ENCODE assay signal across 20 cellular contexts in the genomic region with DNA sequence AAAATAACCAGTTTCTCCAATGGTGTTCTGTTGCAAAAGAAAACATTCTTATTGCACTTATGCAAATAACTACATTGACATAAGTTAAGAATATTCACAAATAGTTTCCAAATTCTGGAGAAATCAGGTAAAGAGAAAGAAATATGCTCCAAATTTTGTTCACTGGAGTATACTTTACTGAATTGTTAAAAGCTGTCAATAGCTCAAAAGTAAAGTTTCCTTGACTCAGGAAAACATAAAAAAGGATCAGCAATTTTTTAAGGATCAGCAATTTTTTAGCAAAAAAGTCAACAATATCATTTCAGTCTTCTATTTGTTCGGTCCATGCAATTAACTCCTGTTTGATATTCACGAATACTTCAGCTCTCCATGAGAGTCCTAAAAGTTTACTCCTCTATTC. TPM values are rescaled to one million over a fixed set of nuclear protein-coding genes. Genes with fewer than 3 reads are reported as not detected.
DNase-seq lines count a peak whose midpoint lies in the region; ATAC-seq and TF ChIP-seq lines count a peak whose summit lies in the region.
"Had no signal": no experiment of that assay in that cellular context is flagged by ENCODE, and none has a peak within 500 bp of the region (broad histone marks: within the 10 kb centered on the region; RNA-seq: fewer than 3 reads in every experiment).

No MANE protein-coding gene starts in this region.

- peaks cover 8% of the 10 kb centered on the region for H3K36me3 Mint-ChIP-seq in activated T-cell treated with anti-CD3 and anti-CD28 coated beads, Interleukin-2, amount 50 U/mL, for 4 hours (ENCODE audit: insufficient read depth)
- peaks cover 41% of the 10 kb centered on the region for H3K36me3 Mint-ChIP-seq in HFFc6 (ENCODE audit: low read depth)
- H3K36me3 Mint-ChIP-seq in activated T-helper 17 cell treated with anti-CD3 and anti-CD28 coated beads, Interleukin-2, amount 50 U/mL, for 72 hours (ENCODE audit: low read depth): peaks cover 9% of the 10 kb centered on the region
- peaks cover 5 to 39% (median 32%) of the 10 kb centered on the region in 5 donors for H3K36me3 Mint-ChIP-seq in naive thymus-derived CD4-positive, alpha-beta T cell

- no peaks in the 10 kb centered on the region for H3K27me3 ChIP-seq in naive thymus-derived CD4-positive, alpha-beta T cell (ENCODE audit: control insufficient read depth in 2 of 2, insufficient read depth in 2 of 2, low read length in 2 of 2)

- H3K4me3 ChIP-seq in naive thymus-derived CD4-positive, alpha-beta T cell (ENCODE audit: low read length): peak overlapping the region; percentile 62
- H3K4me3 ChIP-seq: colonic mucosa, hepatocyte, thyroid gland had no signal

- no peaks in the 10 kb centered on the region for H3K27me3 Mint-ChIP-seq in activated T-cell treated with anti-CD3 and anti-CD28 coated beads, Interleukin-2, amount 50 U/mL, for 4 hours (ENCODE audit: low read depth)
- peaks cover 4% of the 10 kb centered on the region for H3K27me3 Mint-ChIP-seq in HFFc6 (ENCODE audit: insufficient read depth)
- no peaks in the 10 kb centered on the region for H3K27me3 Mint-ChIP-seq in activated T-helper 17 cell treated with anti-CD3 and anti-CD28 coated beads, Interleukin-2, amount 50 U/mL, for 72 hours
- no peaks in the 10 kb centered on the region for H3K27me3 Mint-ChIP-seq in naive thymus-derived CD4-positive, alpha-beta T cell
- H3K27me3 Mint-ChIP-seq: stimulated activated memory B cell treated with anti-CD40 and anti-IgM and Interleukin-4, amounts not matched to agents 10 μg/mL and 1 μg/mL and 100 μg/mL, for 72 hours had no signal

- ATAC-seq in activated T-cell treated with anti-CD3 and anti-CD28 coated beads, Interleukin-2, amount 50 U/mL, for 4 hours: no peak
- no peak for ATAC-seq in activated T-helper 17 cell treated with anti-CD3 and anti-CD28 coated beads, Interleukin-2, amount 50 U/mL, for 72 hours (replicated peaks)
- no peak for ATAC-seq in naive thymus-derived CD4-positive, alpha-beta T cell
- ATAC-seq in HG02840 (IDR thresholded peaks at IDR 0.05; ENCODE audit: low FRiP score, unreplicated experiment): no peak
- ATAC-seq: HCT116; right cardiac atrium; stimulated activated memory B cell treated with anti-CD40 and anti-IgM and Interleukin-4, amounts not matched to agents 10 μg/mL and 1 μg/mL and 100 μg/mL, for 72 hours had no signal

- DNase-seq in activated T-cell treated with anti-CD3 and anti-CD28 coated beads, Interleukin-2, amount 50 U/mL, for 4 hours: no peak
- DNase-seq in activated T-cell treated with anti-CD3 and anti-CD28 coated beads, Interleukin-2, amount 50 U/mL, for 48 hours: no peak
- DNase-seq in HFFc6 (no peak), NCI-H526 (lab: John Stamatoyannopoulos, UW) (no peak), nucleus accumbens (lab: John Stamatoyannopoulos, UW) (no peak)
- no peak for DNase-seq in naive thymus-derived CD4-positive, alpha-beta T cell
- DNase-seq: activated CD4-positive, alpha-beta T cell treated with anti-CD3 and anti-CD28 coated beads, Interleukin-2, amount 50 U/mL, for 48 hours; activated effector memory CD4-positive, alpha-beta T cell treated with anti-CD3 and anti-CD28 coated beads, Interleukin-2, amount 50 U/mL, for 16 hours; colonic mucosa; Kasumi-1; NCI-H1092; NCI-H2081; NCI-H510A; right cardiac atrium; thyroid gland had no signal

- TF ChIP-seq CTCF in HFFc6 (IDR thresholded peaks at IDR 0.05): no peak

- CTCF ChIA-PET in naive thymus-derived CD4-positive, alpha-beta T cell (lab: Charles Lee): interaction anchor here (0.6 to 1.2 kb wide), 4 partner anchors 18 to 51 kb away, joined by 3 to 4 read pairs (median 4); no protein-coding TSS in a partner anchor

- peaks cover 0 to 12% (median 7%) of the 10 kb centered on the region in 3 experiments for H3K36me3 ChIP-seq in naive thymus-derived CD4-positive, alpha-beta T cell (ENCODE audit: control insufficient read depth in 2 of 3, insufficient read depth in 3 of 3, low read length in 3 of 3)
- H3K36me3 ChIP-seq: colonic mucosa, thyroid gland had no signal

- POLR2A ChIA-PET in naive thymus-derived CD4-positive, alpha-beta T cell (lab: Charles Lee): interaction anchor here (0.8 to 17.7 kb wide), 13 partner anchors 9 to 496 kb away, joined by 3 to 1009 read pairs (median 7); partner anchors contain the start of genes ANXA2R and TMEM267

- peaks cover 60% of the 10 kb centered on the region for H3K4me1 Mint-ChIP-seq in activated T-cell treated with anti-CD3 and anti-CD28 coated beads, Interleukin-2, amount 50 U/mL, for 4 hours (ENCODE audit: low read depth)
- peaks cover 80% of the 10 kb centered on the region for H3K4me1 Mint-ChIP-seq in HFFc6 (ENCODE audit: low read depth)
- peaks cover 38% of the 10 kb centered on the region for H3K4me1 Mint-ChIP-seq in activated T-helper 17 cell treated with anti-CD3 and anti-CD28 coated beads, Interleukin-2, amount 50 U/mL, for 72 hours
- H3K4me1 Mint-ChIP-seq in naive thymus-derived CD4-positive, alpha-beta T cell: peaks cover 36 to 76% (median 68%) of the 10 kb centered on the region in 7 donors

- H3K9me3 ChIP-seq in naive thymus-derived CD4-positive, alpha-beta T cell (ENCODE audit: control insufficient read depth in 2 of 3, low read length in 3 of 3): no peaks in the 10 kb centered on the region
- H3K9me3 ChIP-seq: colonic mucosa, thyroid gland had no signal

- no peaks in the 10 kb centered on the region for H3K9me3 Mint-ChIP-seq in activated T-cell treated with anti-CD3 and anti-CD28 coated beads, Interleukin-2, amount 50 U/mL, for 4 hours
- H3K9me3 Mint-ChIP-seq in HFFc6: peaks cover 16% of the 10 kb centered on the region
- no peaks in the 10 kb centered on the region for H3K9me3 Mint-ChIP-seq in activated T-helper 17 cell treated with anti-CD3 and anti-CD28 coated beads, Interleukin-2, amount 50 U/mL, for 72 hours
- H3K9me3 Mint-ChIP-seq in naive thymus-derived CD4-positive, alpha-beta T cell: peaks cover 0 to 7% (median 0%) of the 10 kb centered on the region in 11 donors
- H3K9me3 Mint-ChIP-seq: stimulated activated memory B cell treated with anti-CD40 and anti-IgM and Interleukin-4, amounts not matched to agents 10 μg/mL and 1 μg/mL and 100 μg/mL, for 72 hours had no signal

- intact Hi-C loops in naive thymus-derived CD4-positive, alpha-beta T cell (cut with micrococcal nuclease): no loop called here

- peak overlapping the region; percentile 89 for H3K27ac ChIP-seq in naive thymus-derived CD4-positive, alpha-beta T cell (ENCODE audit: low read depth, low read length)
- H3K27ac ChIP-seq: colonic mucosa, hepatocyte, thyroid gland had no signal

- peaks cover 30 to 37% of the 10 kb centered on the region in 2 donors for H3K4me1 ChIP-seq in naive thymus-derived CD4-positive, alpha-beta T cell (ENCODE audit: control insufficient read depth in 2 of 2, insufficient read depth in 2 of 2, low read length in 2 of 2)
- H3K4me1 ChIP-seq: colonic mucosa had no signal

- H3K27ac Mint-ChIP-seq in HFFc6: no peak overlapping the region
- peak overlapping the region; percentile 60 for H3K27ac Mint-ChIP-seq in activated T-helper 17 cell treated with anti-CD3 and anti-CD28 coated beads, Interleukin-2, amount 50 U/mL, for 72 hours
- H3K27ac Mint-ChIP-seq in naive thymus-derived CD4-positive, alpha-beta T cell: peak overlapping the region in 8 of 9 donors; percentile 93 to 100 (median 100)
- H3K27ac Mint-ChIP-seq: stimulated activated memory B cell treated with anti-CD40 and anti-IgM and Interleukin-4, amounts not matched to agents 10 μg/mL and 1 μg/mL and 100 μg/mL, for 72 hours had no signal

- H3K4me3 Mint-ChIP-seq in activated T-cell treated with anti-CD3 and anti-CD28 coated beads, Interleukin-2, amount 50 U/mL, for 4 hours: peak overlapping the region; percentile 74
- H3K4me3 Mint-ChIP-seq in HFFc6: peak overlapping the region; percentile 98; the same call in 1 of the 2 replicates
- H3K4me3 Mint-ChIP-seq in activated T-helper 17 cell treated with anti-CD3 and anti-CD28 coated beads, Interleukin-2, amount 50 U/mL, for 72 hours: peak overlapping the region; percentile 96
- peak overlapping the region in 9 of 10 donors; percentile 84 to 100 (median 97) for H3K4me3 Mint-ChIP-seq in naive thymus-derived CD4-positive, alpha-beta T cell
- H3K4me3 Mint-ChIP-seq: stimulated activated memory B cell treated with anti-CD40 and anti-IgM and Interleukin-4, amounts not matched to agents 10 μg/mL and 1 μg/mL and 100 μg/mL, for 72 hours had no signal

RNA-seq across cellular contexts. Expression of gene ANXA2R, which starts 51.6 kb away (rescaled TPM):
- total RNA-seq in activated T-cell treated with anti-CD3 and anti-CD28 coated beads, Interleukin-2, amount 50 U/mL, for 4 hours: 1 to 10 TPM; 2.6 to 4.0 (median 3.5) TPM
- total RNA-seq in HFFc6 (2021; fragmentation: NEBNext Ultra II Directional; extraction: Animal tissue kit (Norgen Biotek cat#: 25700)): 1 to 10 TPM in 3 of 6 experiments, under 1 TPM in 3; 0.85 to 1.5 (median 1.1) TPM
- 1 to 10 TPM; 2.4 to 6.2 TPM for total RNA-seq in activated T-helper 17 cell treated with anti-CD3 and anti-CD28 coated beads, Interleukin-2, amount 50 U/mL, for 72 hours
- total RNA-seq in naive thymus-derived CD4-positive, alpha-beta T cell: 10 to 100 TPM; 13.2 to 61.4 (median 42.0) TPM
- polyA plus RNA-seq in naive thymus-derived CD4-positive, alpha-beta T cell: 10 to 100 TPM; 55.7 to 70.2 TPM
